ENCODE assay signal across 36 cellular contexts in the genomic region with DNA sequence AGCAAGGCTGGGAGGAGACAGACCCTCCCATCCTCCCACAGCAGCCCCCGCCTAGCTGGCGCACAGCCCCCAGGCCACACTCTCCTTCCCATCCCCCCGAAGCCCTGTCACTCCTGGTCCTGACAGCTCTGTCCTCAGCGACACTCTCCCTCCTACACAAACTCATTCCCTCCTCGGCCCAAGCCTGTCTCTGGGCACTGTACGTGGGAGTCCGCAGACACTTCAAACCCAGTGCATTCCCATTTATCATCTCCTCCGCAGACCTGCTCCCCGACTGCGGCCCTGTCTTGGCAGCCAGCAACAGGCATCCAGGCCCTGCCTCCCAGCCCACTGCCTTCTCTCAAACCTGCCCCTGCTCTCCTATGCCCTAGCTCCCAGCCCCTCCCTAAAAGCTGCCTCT. TPM values are rescaled to one million over a fixed set of nuclear protein-coding genes. Genes with fewer than 3 reads are reported as not detected.
DNase-seq lines count a peak whose midpoint lies in the region; ATAC-seq and TF ChIP-seq lines count a peak whose summit lies in the region.
"Had no signal": no experiment of that assay in that cellular context is flagged by ENCODE, and none has a peak within 500 bp of the region (broad histone marks: within the 10 kb centered on the region; RNA-seq: fewer than 3 reads in every experiment).

No MANE protein-coding gene starts in this region.

- no peaks in the 10 kb centered on the region for H3K27me3 ChIP-seq in endodermal cell (ENCODE audit: control insufficient read depth, insufficient read depth, low read length, poor library complexity, severe bottlenecking)
- H3K27me3 ChIP-seq: vagina had no signal

- peaks cover 13% of the 10 kb centered on the region for H3K27me3 Mint-ChIP-seq in HFFc6 (ENCODE audit: insufficient read depth)
- peaks cover 11% of the 10 kb centered on the region for H3K27me3 Mint-ChIP-seq in endodermal cell (ENCODE audit: insufficient read depth)
- H3K27me3 Mint-ChIP-seq in neural crest cell (ENCODE audit: low read depth) = peaks cover 5% of the 10 kb centered on the region

- H3K4me1 ChIP-seq in endodermal cell (ENCODE audit: control insufficient read depth, insufficient read depth, low read length) = peaks cover 10% of the 10 kb centered on the region
- H3K4me1 ChIP-seq: left ventricle myocardium inferior, parathyroid adenoma, vagina had no signal

- no peak for TF ChIP-seq CTCF in HFFc6 (IDR thresholded peaks at IDR 0.05)
- no peak for TF ChIP-seq CTCF in endodermal cell (conservative IDR thresholded peaks at IDR 0.05)
- TF ChIP-seq CTCF in neural crest cell (conservative IDR thresholded peaks at IDR 0.05) = no peak

- H3K4me3 Mint-ChIP-seq in HFFc6 (peak overlapping the region; percentile 46; the same call in 1 of the 2 replicates), endodermal cell (no peak overlapping the region), neural crest cell (no peak overlapping the region)
- H3K4me3 Mint-ChIP-seq: CD4-positive, alpha-beta memory T cell; effector memory CD8-positive, alpha-beta T cell; naive B cell had no signal

- 69 to 80% methylated on average over 7 to 10 of the region's 10 CpGs for WGBS in endodermal cell (ENCODE audit: insufficient coverage in 1 of 2, insufficient read length in 1 of 2), 2 experiments

- no peak overlapping the region for H3K4me3 ChIP-seq in endodermal cell (ENCODE audit: low read length)
- H3K4me3 ChIP-seq: A549, left ventricle myocardium inferior, vagina had no signal

- H3K36me3 Mint-ChIP-seq in HFFc6 (ENCODE audit: low read depth) = no peaks in the 10 kb centered on the region
- no peaks in the 10 kb centered on the region for H3K36me3 Mint-ChIP-seq in endodermal cell (ENCODE audit: low read depth)
- H3K36me3 Mint-ChIP-seq in neural crest cell (ENCODE audit: low read depth) = no peaks in the 10 kb centered on the region
- H3K36me3 Mint-ChIP-seq: CD4-positive, alpha-beta memory T cell; naive B cell had no signal

- H3K36me3 ChIP-seq in endodermal cell (ENCODE audit: control insufficient read depth, insufficient read depth, low read length) = no peaks in the 10 kb centered on the region
- H3K36me3 ChIP-seq: left ventricle myocardium inferior, vagina had no signal

- H3K4me1 Mint-ChIP-seq in HFFc6 (ENCODE audit: low read depth) (peaks cover 51% of the 10 kb centered on the region), endodermal cell (peaks cover 23% of the 10 kb centered on the region), neural crest cell (peaks cover 44% of the 10 kb centered on the region)
- H3K4me1 Mint-ChIP-seq: CD4-positive, alpha-beta memory T cell; naive B cell had no signal

- H3K27ac Mint-ChIP-seq in HFFc6 (peak overlapping the region; percentile 71), endodermal cell (no peak overlapping the region), neural crest cell (ENCODE audit: unreplicated experiment) (peak overlapping the region; percentile 37)
- H3K27ac Mint-ChIP-seq: activated T-helper 2 cell treated with anti-CD3 and anti-CD28 coated beads, Interferon-gamma antibody, Interleukin-2, Interleukin-4, amounts not matched to agents 10 μg/mL and 5 μg/mL and 100 μg/mL, durations not matched to agents 14 hours and 24 hours and 36 hours; effector memory CD8-positive, alpha-beta T cell had no signal

- peak overlapping the region; percentile 63 for H3K27ac ChIP-seq in endodermal cell (ENCODE audit: low read depth, low read length)
- H3K27ac ChIP-seq: A549, left ventricle myocardium inferior, parathyroid adenoma, RWPE1, vagina had no signal

- no peaks in the 10 kb centered on the region for H3K9me3 Mint-ChIP-seq in HFFc6
- H3K9me3 Mint-ChIP-seq in endodermal cell = no peaks in the 10 kb centered on the region
- H3K9me3 Mint-ChIP-seq in neural crest cell = no peaks in the 10 kb centered on the region
- H3K9me3 Mint-ChIP-seq: activated T-helper 2 cell treated with anti-CD3 and anti-CD28 coated beads, Interferon-gamma antibody, Interleukin-2, Interleukin-4, amounts not matched to agents 10 μg/mL and 5 μg/mL and 100 μg/mL, durations not matched to agents 14 hours and 24 hours and 36 hours; effector memory CD8-positive, alpha-beta T cell; naive B cell had no signal

- no peak for ATAC-seq in GM18517 (IDR thresholded peaks at IDR 0.05; ENCODE audit: unreplicated experiment)
- ATAC-seq: A549; effector memory CD8-positive, alpha-beta T cell had no signal

- no peak overlapping the region for H3K9ac ChIP-seq in endodermal cell (ENCODE audit: extremely low read depth, low read length, poor library complexity, severe bottlenecking)
- H3K9ac ChIP-seq: parathyroid adenoma had no signal

- peak; percentile 58 for DNase-seq in ELF-1 (ENCODE audit: low read depth, low spot score)
- no peak for DNase-seq in HFFc6
- no peak for DNase-seq in endodermal cell
- DNase-seq in neural crest cell (ENCODE audit: low read depth, low spot score) = no peak
- DNase-seq in anterior cingulate cortex (lab: John Stamatoyannopoulos, UW) = no peak
- no peak for DNase-seq in SW480 (ENCODE audit: low spot score)
- DNase-seq in NCI-H146 treated with DMSO at 0.1 percent for 48 hours (lab: John Stamatoyannopoulos, UW; ENCODE audit: unreplicated experiment) = no peak
- DNase-seq: activated naive CD4-positive, alpha-beta T cell treated with anti-CD3 and anti-CD28 coated beads, Interleukin-2, amount 50 U/mL, for 16 hours; CD4-positive, alpha-beta memory T cell; cortex of kidney; DND-41; effector memory CD8-positive, alpha-beta T cell; glutamatergic neuron; KG1; left ventricle myocardium inferior; midbrain; naive B cell; NCI-H1092 treated with DMSO at 0.1 percent for 48 hours; NCI-H187 treated with DMSO at 0.1 percent for 48 hours; NCI-H2171; NCI-H526; OCI-M1; retina; small intestine; stimulated activated naive CD4-positive, alpha-beta T cell treated with Interleukin-2 at 50 U/mL for 16 hours had no signal

- no peaks in the 10 kb centered on the region for H3K9me3 ChIP-seq in endodermal cell (ENCODE audit: control insufficient read depth, low read length)
- H3K9me3 ChIP-seq: A549, left ventricle myocardium inferior, vagina had no signal

RNA-seq across cellular contexts. Expression of gene EPHB2, which starts 25.0 kb away (rescaled TPM):
- 10 to 100 TPM; 13.1 to 36.4 (median 30.9) TPM for total RNA-seq in HFFc6 (2021; fragmentation: NEBNext Ultra II Directional; extraction: Animal tissue kit (Norgen Biotek cat#: 25700))
- total RNA-seq in endodermal cell = 10 to 100 TPM; 34.0 to 50.7 TPM
- polyA plus RNA-seq in endodermal cell (2013, experiment 1 of 2) = 49.8 TPM
- polyA plus RNA-seq in endodermal cell (2013, experiment 2 of 2) = 46.5 TPM
- 57.2 and 60.3 TPM in 2 replicates for total RNA-seq in neural crest cell
- total RNA-seq: activated T-helper 2 cell treated with anti-CD3 and anti-CD28 coated beads, Interferon-gamma antibody, Interleukin-2, Interleukin-4, amounts not matched to agents 10 μg/mL and 5 μg/mL and 100 μg/mL, durations not matched to agents 14 hours and 24 hours and 36 hours; T-helper 2 cell treated with Interferon-gamma antibody and Interleukin-4, amounts not matched to agents 100 ng/mL and 5 ng/mL, for 36 hours had no signal
- polyA plus RNA-seq: CD4-positive, alpha-beta memory T cell had no signal

RNA-seq across cellular contexts. Expression of gene C1QB, which starts 32.6 kb away (rescaled TPM):
- not detected for total RNA-seq in HFFc6 (2021; fragmentation: NEBNext Ultra II Directional; extraction: Animal tissue kit (Norgen Biotek cat#: 25700))
- total RNA-seq in endodermal cell (not detected), neural crest cell (not detected in 2 replicates)
- not detected for polyA plus RNA-seq in endodermal cell (2013, experiment 1 of 2)
- polyA plus RNA-seq in endodermal cell (2013, experiment 2 of 2) = not detected
- total RNA-seq: activated T-helper 2 cell treated with anti-CD3 and anti-CD28 coated beads, Interferon-gamma antibody, Interleukin-2, Interleukin-4, amounts not matched to agents 10 μg/mL and 5 μg/mL and 100 μg/mL, durations not matched to agents 14 hours and 24 hours and 36 hours; fibroblast of villous mesenchyme; H4; MCF 10A; SK-MEL-5; T-helper 2 cell treated with Interferon-gamma antibody and Interleukin-4, amounts not matched to agents 100 ng/mL and 5 ng/mL, for 36 hours had no signal
- polyA plus RNA-seq: A549; CD4-positive, alpha-beta memory T cell had no signal

RNA-seq across cellular contexts. Expression of gene C1QC, which starts 42.2 kb away (rescaled TPM):
- not detected for total RNA-seq in HFFc6 (2021; fragmentation: NEBNext Ultra II Directional; extraction: Animal tissue kit (Norgen Biotek cat#: 25700))
- total RNA-seq in endodermal cell = not detected
- not detected for polyA plus RNA-seq in endodermal cell (2013, experiment 1 of 2)
- polyA plus RNA-seq in endodermal cell (2013, experiment 2 of 2) = not detected
- not detected in 2 replicates for total RNA-seq in neural crest cell
- total RNA-seq: activated T-helper 2 cell treated with anti-CD3 and anti-CD28 coated beads, Interferon-gamma antibody, Interleukin-2, Interleukin-4, amounts not matched to agents 10 μg/mL and 5 μg/mL and 100 μg/mL, durations not matched to agents 14 hours and 24 hours and 36 hours; fibroblast of villous mesenchyme; H4; MCF 10A; SK-MEL-5; T-helper 2 cell treated with Interferon-gamma antibody and Interleukin-4, amounts not matched to agents 100 ng/mL and 5 ng/mL, for 36 hours had no signal
- polyA plus RNA-seq: A549; CD4-positive, alpha-beta memory T cell had no signal

RNA-seq across cellular contexts. Expression of gene C1QA, which starts 49.2 kb away (rescaled TPM):
- total RNA-seq in HFFc6 (2021; fragmentation: NEBNext Ultra II Directional; extraction: Animal tissue kit (Norgen Biotek cat#: 25700)) = not detected
- not detected for total RNA-seq in endodermal cell
- polyA plus RNA-seq in endodermal cell (2013, experiment 1 of 2) = not detected
- polyA plus RNA-seq in endodermal cell (2013, experiment 2 of 2) = not detected
- total RNA-seq in neural crest cell = not detected in 2 replicates
- total RNA-seq: activated T-helper 2 cell treated with anti-CD3 and anti-CD28 coated beads, Interferon-gamma antibody, Interleukin-2, Interleukin-4, amounts not matched to agents 10 μg/mL and 5 μg/mL and 100 μg/mL, durations not matched to agents 14 hours and 24 hours and 36 hours; fibroblast of villous mesenchyme; H4; MCF 10A; SK-MEL-5; T-helper 2 cell treated with Interferon-gamma antibody and Interleukin-4, amounts not matched to agents 100 ng/mL and 5 ng/mL, for 36 hours had no signal
- polyA plus RNA-seq: A549; CD4-positive, alpha-beta memory T cell had no signal
